ENCODE assay signal across 24 cellular contexts in genomic region chr15:35907507-35907906, GRCh38.
DNase-seq lines count a peak whose midpoint lies in the region; ATAC-seq, FAIRE-seq and TF ChIP-seq lines count a peak whose summit lies in the region.
"Had no signal": no experiment of that assay in that cellular context is flagged by ENCODE, and none has a peak within 500 bp of the region (broad histone marks: within the 10 kb centered on the region; RNA-seq: fewer than 3 reads in every experiment).

No MANE protein-coding gene starts in this region.

- H3K27ac Mint-ChIP-seq in nephron: peak overlapping the region in 2 of 3 experiments; percentile 79 to 82
- H3K27ac Mint-ChIP-seq: CD8-positive, alpha-beta memory T cell had no signal

- no peak for TF ChIP-seq POLR2A in GM12892 (IDR thresholded peaks at IDR 0.05; ENCODE audit: low read depth, low read length)

- peaks cover 4% of the 10 kb centered on the region for H3K27me3 Mint-ChIP-seq in nephron (ENCODE audit: low read depth)
- H3K27me3 Mint-ChIP-seq: CD8-positive, alpha-beta memory T cell had no signal

- FAIRE-seq in GM12892 (lab: Jason Lieb, UNC): peak; percentile 51
- FAIRE-seq in D721Med (lab: Jason Lieb, UNC): no peak
- FAIRE-seq: HepG2 had no signal

- no peaks in the 10 kb centered on the region for H3K4me1 Mint-ChIP-seq in nephron
- H3K4me1 Mint-ChIP-seq: CD8-positive, alpha-beta memory T cell; GM23338 had no signal

- H3K9me3 Mint-ChIP-seq in nephron: peaks cover 8% of the 10 kb centered on the region

- ATAC-seq in esophagus mucosa (no peak), HG02678 (IDR thresholded peaks at IDR 0.05; ENCODE audit: unreplicated experiment) (no peak)
- ATAC-seq: GM23338, HepG2, Panc1 had no signal

- no peaks in the 10 kb centered on the region for H3K36me3 Mint-ChIP-seq in nephron (ENCODE audit: low read depth)
- H3K36me3 Mint-ChIP-seq: CD8-positive, alpha-beta memory T cell had no signal

- DNase-seq in GM12892 (ENCODE audit: insufficient read length) (no peak), cardiac fibroblast (ENCODE audit: low read depth in 2 of 2) (peak; percentile 28 to 36), fibroblast of pulmonary artery (ENCODE audit: low read depth) (peak; percentile 38), NCI-H748 treated with DMSO at 0.1 percent for 48 hours (lab: John Stamatoyannopoulos, UW) (no peak), D721Med (ENCODE audit: insufficient read length, low spot score) (no peak)
- DNase-seq: Calu3; CD8-positive, alpha-beta memory T cell; DMS79; NCI-H1092 treated with DMSO at 0.1 percent for 48 hours; NCI-H1436 treated with DMSO at 0.1 percent for 48 hours; NCI-H1930; NCI-H226; NCI-H510A treated with DMSO at 0.1 percent for 48 hours; NCI-H774; NK-92 treated with Interleukin-12 subunit alpha and Interleukin-12 subunit beta, amount 100 ng/mL, for 24 hours; SIG-M5; SK-N-SH had no signal

- H3K4me3 ChIP-seq in cardiac fibroblast (replicated peaks in 1 of 2; ENCODE audit: low read depth in 2 of 2, low read length in 2 of 2): no peak overlapping the region
- H3K4me3 ChIP-seq in fibroblast of pulmonary artery (replicated peaks; ENCODE audit: low read depth, low read length): no peak overlapping the region
- H3K4me3 ChIP-seq: GM23338, HAP-1 had no signal

- TF ChIP-seq CTCF in cardiac fibroblast (IDR thresholded peaks at IDR 0.05; ENCODE audit: low read depth, low read length): no peak
- no peak for TF ChIP-seq CTCF in fibroblast of pulmonary artery (IDR thresholded peaks at IDR 0.05; ENCODE audit: low read length, missing control alignments)
- no peak for TF ChIP-seq CTCF in nephron (IDR thresholded peaks at IDR 0.05; ENCODE audit: unreplicated experiment in 3 of 3)
- TF ChIP-seq CTCF in D721Med (IDR thresholded peaks at IDR 0.05; ENCODE audit: insufficient read depth, missing control alignments): no peak

- no peak overlapping the region for H3K4me3 Mint-ChIP-seq in nephron
- H3K4me3 Mint-ChIP-seq: CD8-positive, alpha-beta memory T cell; GM23338 had no signal

Comparison
In these comparisons a context has a peak if more than half of its experiments do, and no peak if none do; other contexts are left out.
1. DNase-seq: peak in cardiac fibroblast (2 of 2) and fibroblast of pulmonary artery (single experiment); none in GM12892 (single experiment), NCI-H748 treated with DMSO at 0.1 percent for 48 hours (single experiment) and D721Med (single experiment).